In the genomic region with DNA sequence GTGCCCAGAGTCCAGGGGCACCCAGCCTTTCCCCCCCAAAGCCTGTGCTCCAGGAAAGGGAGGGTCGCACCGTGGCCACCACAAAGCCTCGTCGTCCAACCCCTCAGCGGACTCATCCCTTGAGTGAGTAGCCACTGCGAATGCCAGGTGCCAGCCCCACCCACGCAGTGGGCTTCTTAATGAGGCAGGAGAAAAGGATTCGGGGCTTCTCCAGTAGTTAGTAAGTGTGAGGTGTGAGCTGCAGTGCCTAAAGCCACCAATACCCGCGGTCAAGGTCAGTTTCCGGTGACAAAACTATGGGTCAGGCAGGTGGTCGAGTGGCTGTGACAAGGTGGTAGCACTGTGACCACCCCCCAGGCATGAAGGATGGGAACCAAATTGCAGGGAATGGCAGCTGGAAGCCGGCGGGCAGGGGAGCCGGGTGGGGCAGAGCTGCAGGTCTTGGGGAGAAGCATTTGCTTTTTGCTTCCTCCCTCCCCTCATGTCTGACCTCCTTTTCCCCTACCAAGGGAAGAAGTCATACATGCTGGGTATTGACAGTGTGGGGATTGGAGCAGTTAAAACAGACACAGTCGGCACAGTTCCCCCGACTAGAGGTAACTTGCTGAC, we compare ENCODE assay signal across 9 cellular contexts. TPM values are rescaled to one million over a fixed set of nuclear protein-coding genes. Genes with fewer than 3 reads are reported as not detected.
A peak's percentile ranks its signal among the peaks of the same experiment; 100 is the strongest.
DNase-seq lines count a peak whose midpoint lies in the region; ATAC-seq and TF ChIP-seq lines count a peak whose summit lies in the region.
"Had no signal": no experiment of that assay in that cellular context is flagged by ENCODE, and none has a peak within 500 bp of the region (broad histone marks: within the 10 kb centered on the region; RNA-seq: fewer than 3 reads in every experiment).

No MANE protein-coding gene starts in this region.

- H3K4me1 ChIP-seq in BLaER1 = peaks cover 61% of the 10 kb centered on the region
- H3K4me1 ChIP-seq in RWPE2 (ENCODE audit: insufficient read depth, poor library complexity, severe bottlenecking) = no peaks in the 10 kb centered on the region
- H3K4me1 ChIP-seq in PC-9 (replicated peaks; ENCODE audit: insufficient read depth) = no peaks in the 10 kb centered on the region

- no peaks in the 10 kb centered on the region for H3K9me3 Mint-ChIP-seq in memory B cell

- peaks cover 34% of the 10 kb centered on the region for H3K4me1 Mint-ChIP-seq in memory B cell

- H3K4me3 ChIP-seq in BLaER1 (no peak overlapping the region), RWPE2 (ENCODE audit: severe bottlenecking) (no peak overlapping the region), PC-9 (no peak overlapping the region)

- CTCF ChIA-PET in PC-9 (lab: Charles Lee) = no interaction called here

- H3K27me3 ChIP-seq in BLaER1 = no peaks in the 10 kb centered on the region
- no peaks in the 10 kb centered on the region for H3K27me3 ChIP-seq in RWPE2 (ENCODE audit: insufficient read depth, poor library complexity, severe bottlenecking)
- peaks cover 1% of the 10 kb centered on the region for H3K27me3 ChIP-seq in PC-9 (ENCODE audit: insufficient read depth, low read depth)

- no peak for TF ChIP-seq CTCF in RWPE2 (IDR thresholded peaks at IDR 0.05; ENCODE audit: poor library complexity, severe bottlenecking)
- TF ChIP-seq CTCF in PC-9 (conservative IDR thresholded peaks at IDR 0.05) = no peak

- H3K36me3 Mint-ChIP-seq in memory B cell = peaks cover 20% of the 10 kb centered on the region

- H3K4me2 ChIP-seq in BLaER1 = peak overlapping the region; percentile 58
- no peak overlapping the region for H3K4me2 ChIP-seq in PC-9

- H3F3A ChIP-seq in PC-9 (ENCODE audit: insufficient read depth, low read depth) = peaks cover 38% of the 10 kb centered on the region

- peaks cover 29% of the 10 kb centered on the region for H3K36me3 ChIP-seq in BLaER1
- peaks cover 31% of the 10 kb centered on the region for H3K36me3 ChIP-seq in RWPE2 (ENCODE audit: low read depth)
- peaks cover 24% of the 10 kb centered on the region for H3K36me3 ChIP-seq in PC-9 (ENCODE audit: low read depth)

- BruUV-seq in PC-9 (replicated peaks; lab: Mats Ljungman, UMichigan) = no TSS peak

- DNase-seq in RWPE2 (ENCODE audit: low spot score) (no peak), memory B cell (ENCODE audit: low spot score in 2 of 2) (no peak), caudate nucleus (lab: John Stamatoyannopoulos, UW) (no peak), PC-9 (no peak)
- DNase-seq in effector CD4-positive, alpha-beta T cell = no peak

- peak overlapping the region; percentile 26; the same call in 1 of the 2 replicates for H3K9ac ChIP-seq in BLaER1

- H3K27ac Mint-ChIP-seq in memory B cell = peak overlapping the region; percentile 96

- H3K79me2 ChIP-seq in PC-9 (ENCODE audit: low read depth) = no peaks in the 10 kb centered on the region

- POLR2A ChIA-PET in PC-9 (lab: Charles Lee; ENCODE audit: unreplicated experiment) = no interaction called here

- ATAC-seq in GM19023 (IDR thresholded peaks at IDR 0.05; ENCODE audit: unreplicated experiment) (peak; percentile 26), RWPE2 (ENCODE audit: low read depth) (peak; percentile 16), memory B cell (ENCODE audit: low read depth) (no peak), GM18909 (IDR thresholded peaks at IDR 0.05; ENCODE audit: poor library complexity, unreplicated experiment) (no peak)
- ATAC-seq: left lobe of liver had no signal

- H3K9me3 ChIP-seq in BLaER1 = no peaks in the 10 kb centered on the region
- H3K9me3 ChIP-seq in RWPE2 (ENCODE audit: severe bottlenecking) = no peaks in the 10 kb centered on the region
- no peaks in the 10 kb centered on the region for H3K9me3 ChIP-seq in PC-9 (ENCODE audit: insufficient read depth, low read depth)

- H3K4me3 Mint-ChIP-seq in memory B cell = peak overlapping the region; percentile 97

- H4K20me1 ChIP-seq in BLaER1 = peaks cover 48% of the 10 kb centered on the region
- peaks cover 30% of the 10 kb centered on the region for H4K20me1 ChIP-seq in PC-9 (ENCODE audit: insufficient read depth)

- H3K9me2 ChIP-seq in PC-9 (ENCODE audit: insufficient read depth) = no peaks in the 10 kb centered on the region

- H3K27ac ChIP-seq in BLaER1 = no peak overlapping the region
- no peak overlapping the region for H3K27ac ChIP-seq in RWPE2 (ENCODE audit: poor library complexity, severe bottlenecking)
- H3K27ac ChIP-seq in caudate nucleus (ENCODE audit: low read depth, low read length) = no peak overlapping the region
- H3K27ac ChIP-seq in PC-9 = no peak overlapping the region

- H2AFZ ChIP-seq in PC-9 = no peak overlapping the region

- intact Hi-C loops in PC-9 (cut with micrococcal nuclease; ENCODE audit: unreplicated experiment) = no loop called here

- no peaks in the 10 kb centered on the region for H3K27me3 Mint-ChIP-seq in memory B cell

RNA-seq across cellular contexts. Expression of a gene that starts 8.0 kb away (rescaled TPM):
- 894 and 1,079 TPM in 2 replicates for total RNA-seq in PC-9 (2021)

RNA-seq across cellular contexts. Expression of a gene that starts 40.8 kb away (rescaled TPM):
- total RNA-seq in PC-9 (2021) = 8.2 and 9.7 TPM in 2 replicates

Comparison
In these comparisons a context has a peak if more than half of its experiments do, and no peak if none do; other contexts are left out.
1. ATAC-seq: peak in GM19023 (single experiment) and RWPE2 (single experiment); none in memory B cell (single experiment) and GM18909 (single experiment).